ENCODE assay signal across 9 cellular contexts in genomic region chr5:54610197-54610898, GRCh38.
DNase-seq lines count a peak whose midpoint lies in the region; ATAC-seq and TF ChIP-seq lines count a peak whose summit lies in the region.
"Had no signal": no experiment of that assay in that cellular context is flagged by ENCODE, and none has a peak within 500 bp of the region (broad histone marks: within the 10 kb centered on the region; RNA-seq: fewer than 3 reads in every experiment).

No MANE protein-coding gene starts in this region.

- DNase-seq in heart right ventricle (no peak), Right ventricle myocardium inferior (ENCODE audit: missing footprints) (no peak), NOMO-1 treated with DMSO at 0.1 percent for 48 hours (lab: John Stamatoyannopoulos, UW; ENCODE audit: unreplicated experiment) (peak; percentile 97), immature natural killer cell (peak; percentile 60 to 76 (median 68)), OCI-M2 (lab: John Stamatoyannopoulos, UW; ENCODE audit: unreplicated experiment) (no peak), SK-N-DZ (ENCODE audit: low spot score) (no peak), NCI-H748 treated with DMSO at 0.1 percent for 48 hours (lab: John Stamatoyannopoulos, UW) (no peak)
- DNase-seq: pancreas had no signal

- WGBS in heart right ventricle, 2 donors, result 68 to 71% methylated on average over 6 of the region's 6 CpGs

- intact Hi-C loops in heart right ventricle (cut with DNase I), result no loop called here
- intact Hi-C loops in Right ventricle myocardium inferior (cut with DNase I), result no loop called here

- peaks cover 0 to 43% (median 0%) of the 10 kb centered on the region in 9 donors for H3K4me1 ChIP-seq in heart right ventricle
- H3K4me1 ChIP-seq: pancreas had no signal

- no peaks in the 10 kb centered on the region for H3K9me3 ChIP-seq in heart right ventricle
- H3K9me3 ChIP-seq: pancreas had no signal

- H3K4me1 Mint-ChIP-seq in immature natural killer cell, result peaks cover 41 to 48% of the 10 kb centered on the region in 2 donors

- peaks cover 0 to 8% (median 6%) of the 10 kb centered on the region in 3 donors for H3K36me3 Mint-ChIP-seq in immature natural killer cell

- no peaks in the 10 kb centered on the region for H3K27me3 ChIP-seq in heart right ventricle
- H3K27me3 ChIP-seq: pancreas had no signal

- peaks cover 2 to 11% (median 3%) of the 10 kb centered on the region in 3 donors for H3K27me3 Mint-ChIP-seq in immature natural killer cell (ENCODE audit: low read depth in 3 of 3)

- H3K4me3 Mint-ChIP-seq in immature natural killer cell, result peak overlapping the region; percentile 78 to 87 (median 83)

- no peak for TF ChIP-seq CTCF in heart right ventricle (IDR thresholded peaks at IDR 0.05)

- peak in 6 of 8 donors; percentile 33 to 74 (median 56) for ATAC-seq in heart right ventricle
- no peak for ATAC-seq in Right ventricle myocardium inferior
- ATAC-seq in HG02798 (IDR thresholded peaks at IDR 0.05; ENCODE audit: poor library complexity, unreplicated experiment), result peak; percentile 87

- H3K4me3 ChIP-seq in heart right ventricle, result no peak overlapping the region
- H3K4me3 ChIP-seq: pancreas had no signal

- no peaks in the 10 kb centered on the region for H3K36me3 ChIP-seq in heart right ventricle
- H3K36me3 ChIP-seq: pancreas had no signal

- peak overlapping the region in 1 of 10 donors; percentile 67 for H3K27ac ChIP-seq in heart right ventricle
- H3K27ac ChIP-seq: pancreas had no signal

- peaks cover 0 to 1% (median 0%) of the 10 kb centered on the region in 6 donors for H3K9me3 Mint-ChIP-seq in immature natural killer cell

- peak overlapping the region; percentile 80 to 95 (median 88) for H3K27ac Mint-ChIP-seq in immature natural killer cell

Comparison
In these comparisons a context has a peak if more than half of its experiments do, and no peak if none do; other contexts are left out.
1. DNase-seq: peak in NOMO-1 treated with DMSO at 0.1 percent for 48 hours (single experiment) and immature natural killer cell (3 of 3); none in heart right ventricle (0 of 2), Right ventricle myocardium inferior (single experiment), OCI-M2 (single experiment), SK-N-DZ (single experiment) and NCI-H748 treated with DMSO at 0.1 percent for 48 hours (single experiment).